ENCODE assay signal across 8 cellular contexts in genomic region chr22:20456064-20456721, GRCh38. TPM values are rescaled to one million over a fixed set of nuclear protein-coding genes. Genes with fewer than 3 reads are reported as not detected.
A peak's percentile ranks its signal among the peaks of the same experiment; 100 is the strongest.
DNase-seq lines count a peak whose midpoint lies in the region; ATAC-seq and TF ChIP-seq lines count a peak whose summit lies in the region.

No MANE protein-coding gene starts in this region.

- peak; percentile 91 for TF ChIP-seq CTCF in chondrocyte (IDR thresholded peaks at IDR 0.05)

- H3K9me3 Mint-ChIP-seq in chondrocyte (ENCODE audit: low read depth): no peaks in the 10 kb centered on the region

- no peaks in the 10 kb centered on the region for H3K9me2 ChIP-seq in GM23248 (ENCODE audit: insufficient read depth)

- H4K20me1 ChIP-seq in GM23248 (ENCODE audit: insufficient read depth): no peaks in the 10 kb centered on the region

- no peak overlapping the region for H3K4me3 ChIP-seq in GM23248

- no peak overlapping the region for H3K4me2 ChIP-seq in GM23248 (ENCODE audit: unreplicated experiment)

- H3F3A ChIP-seq in GM23248 (ENCODE audit: insufficient read depth): no peaks in the 10 kb centered on the region

- no peaks in the 10 kb centered on the region for H3K9me3 ChIP-seq in GM23248 (ENCODE audit: low read depth)

- ATAC-seq in GM21723 (IDR thresholded peaks at IDR 0.05; ENCODE audit: unreplicated experiment): no peak

- 12 to 16% methylated on average over 6 of the region's 6 CpGs for WGBS in GM23248 (ENCODE audit: low coverage in 1 of 2, low lambda C conversion rate in 2 of 2, missing lambda C conversion rate in 2 of 2), 2 experiments

- DNase-seq in C1 segment of cervical spinal cord (lab: John Stamatoyannopoulos, UW): peak in 9 of 14 donors; percentile 9 to 55 (median 26)
- DNase-seq in GM23248: peak; percentile 93
- DNase-seq in NCI-H2227 (lab: John Stamatoyannopoulos, UW; ENCODE audit: unreplicated experiment): peak; percentile 92
- DNase-seq in activated CD4-positive, CD25-positive, alpha-beta regulatory T cell treated with anti-CD3 and anti-CD28 coated beads, Interleukin-2, amount 50 U/mL, for 72 hours: peak; percentile 67
- DNase-seq in chondrocyte (ENCODE audit: low spot score): peak; percentile 87
- peak; percentile 78 for DNase-seq in kidney tubule cell (ENCODE audit: low spot score)
- peak; percentile 65 for DNase-seq in stimulated activated CD4-positive, alpha-beta T cell treated with anti-CD3 and anti-CD28 coated beads, Interleukin-2, amount 100 ng/mL, for 4 hours (ENCODE audit: low read depth)

- 0 out of 2 replicates have a peak, but pooled peaks cover 5% of the 10 kb centered on the region for H3K4me1 ChIP-seq in GM23248 (ENCODE audit: insufficient read depth)

- no peak overlapping the region for H2AFZ ChIP-seq in GM23248

- H3K36me3 Mint-ChIP-seq in chondrocyte (ENCODE audit: low read depth): peaks cover 29% of the 10 kb centered on the region

- peak overlapping the region; percentile 51 for H3K27ac Mint-ChIP-seq in chondrocyte (ENCODE audit: unreplicated experiment)

- H3K79me2 ChIP-seq in GM23248 (ENCODE audit: insufficient read depth): no peaks in the 10 kb centered on the region

- H3K4me3 Mint-ChIP-seq in chondrocyte (ENCODE audit: unreplicated experiment): no peak overlapping the region

- H3K27ac ChIP-seq in GM23248: no peak overlapping the region

- H3K4me1 Mint-ChIP-seq in chondrocyte (ENCODE audit: low read depth): peaks cover 30% of the 10 kb centered on the region

- peak overlapping the region; percentile 6; the same call in 1 of the 2 replicates for H3K9ac ChIP-seq in GM23248

- no peaks in the 10 kb centered on the region for H3K27me3 Mint-ChIP-seq in chondrocyte (ENCODE audit: low read depth)

- H3K36me3 ChIP-seq in GM23248 (ENCODE audit: low read depth): no peaks in the 10 kb centered on the region

- H3K27me3 ChIP-seq in GM23248 (replicated peaks; ENCODE audit: insufficient read depth): no peaks in the 10 kb centered on the region

- in situ Hi-C loops in GM23248 (cut with MboI): no loop called here

RNA-seq across cellular contexts. Expression of gene SCARF2, which starts 18.6 kb away (rescaled TPM):
- 45.6 and 46.9 TPM in 2 replicates for total RNA-seq in GM23248 (2014; rRNA removed; shearing (Covaris generic))
- polyA plus RNA-seq in GM23248 (2016; fragmentation: Nextera tagmentation; extraction: Ambion mirVana): 7.9 and 10.2 TPM in 2 replicates
- total RNA-seq in chondrocyte: 56.5 to 88.8 TPM (median 86.5 TPM) in 3 replicates

RNA-seq across cellular contexts. Expression of gene KLHL22, which starts 39.4 kb away (rescaled TPM):
- 37.7 and 41.3 TPM in 2 replicates for total RNA-seq in GM23248 (2014; rRNA removed; shearing (Covaris generic))
- polyA plus RNA-seq in GM23248 (2016; fragmentation: Nextera tagmentation; extraction: Ambion mirVana): 19.0 and 20.0 TPM in 2 replicates
- 37.3 to 49.3 TPM (median 37.7 TPM) in 3 replicates for total RNA-seq in chondrocyte

RNA-seq across cellular contexts. Expression of gene MED15, which starts 51.2 kb away (rescaled TPM):
- total RNA-seq in GM23248 (2014; rRNA removed; shearing (Covaris generic)): 40.0 and 40.2 TPM in 2 replicates
- 69.4 and 69.7 TPM in 2 replicates for polyA plus RNA-seq in GM23248 (2016; fragmentation: Nextera tagmentation; extraction: Ambion mirVana)
- 105 to 111 TPM (median 110 TPM) in 3 replicates for total RNA-seq in chondrocyte

Comparison
In these comparisons a context has a peak if more than half of its experiments do, and no peak if none do; other contexts are left out.
1. DNase-seq: peak in every context shown above with its lines; median percentile 93 in GM23248; 92 in NCI-H2227; 87 in chondrocyte; 78 in kidney tubule cell; 67 in activated CD4-positive, CD25-positive, alpha-beta regulatory T cell treated with anti-CD3 and anti-CD28 coated beads, Interleukin-2, amount 50 U/mL, for 72 hours; 65 in stimulated activated CD4-positive, alpha-beta T cell treated with anti-CD3 and anti-CD28 coated beads, Interleukin-2, amount 100 ng/mL, for 4 hours; 26 in C1 segment of cervical spinal cord.